ENCODE assay signal across 9 cellular contexts in genomic region chr3:69385033-69385722, GRCh38. TPM values are rescaled to one million over a fixed set of nuclear protein-coding genes. Genes with fewer than 3 reads are reported as not detected.
DNase-seq lines count a peak whose midpoint lies in the region; ATAC-seq and TF ChIP-seq lines count a peak whose summit lies in the region.
"Had no signal": no experiment of that assay in that cellular context is flagged by ENCODE, and none has a peak within 500 bp of the region (broad histone marks: within the 10 kb centered on the region; RNA-seq: fewer than 3 reads in every experiment).

No MANE protein-coding gene starts in this region.

- intact Hi-C loops in left cardiac atrium (cut with DNase I) (no loop called here), psoas muscle (cut with DNase I) (no loop called here)

- H3K4me3 ChIP-seq in psoas muscle, result peak overlapping the region; percentile 71

- H3K36me3 ChIP-seq in psoas muscle (ENCODE audit: insufficient read depth in 1 of 2, low read depth in 1 of 2), result no peaks in the 10 kb centered on the region

- peaks cover 6% of the 10 kb centered on the region for H3K4me1 ChIP-seq in psoas muscle

- no peaks in the 10 kb centered on the region for H3K9me3 ChIP-seq in psoas muscle

- peak overlapping the region; percentile 51; the same call in 1 of the 2 replicates for H3K27ac ChIP-seq in VCaP
- no peak overlapping the region for H3K27ac ChIP-seq in psoas muscle

- 40 to 45% (median 41%) methylated on average over 11 of the region's 11 CpGs for WGBS in psoas muscle, 3 donors

- no peak for TF ChIP-seq CTCF in GM13977 (IDR thresholded peaks at IDR 0.05; ENCODE audit: extremely low read depth, insufficient read depth, missing control alignments)
- TF ChIP-seq CTCF in VCaP (conservative IDR thresholded peaks at IDR 0.05), result no peak
- TF ChIP-seq CTCF in psoas muscle (IDR thresholded peaks at IDR 0.05), result no peak

- ATAC-seq in left cardiac atrium, result peak; percentile 21 to 40
- ATAC-seq in psoas muscle, result peak in 1 of 4 donors; percentile 23
- no peak for ATAC-seq in HG03439 (IDR thresholded peaks at IDR 0.05; ENCODE audit: unreplicated experiment)
- no peak for ATAC-seq in HG02981 (IDR thresholded peaks at IDR 0.05; ENCODE audit: unreplicated experiment)

- peak; percentile 22 for DNase-seq in GM13977 (ENCODE audit: low spot score)
- DNase-seq in left cardiac atrium, result no peak
- no peak for DNase-seq in psoas muscle
- DNase-seq in RKO (ENCODE audit: low spot score), result no peak
- DNase-seq in NCI-H128 (lab: John Stamatoyannopoulos, UW; ENCODE audit: unreplicated experiment), result no peak
- DNase-seq: effector CD4-positive, alpha-beta T cell had no signal

- in situ Hi-C loops in GM13977 (cut with MboI; ENCODE audit: low pct_unique_long_range_greater_than_20kb, low sequenced_read_pairs, unreplicated experiment), result no loop called here

- peaks cover 0 to 5% (median 0%) of the 10 kb centered on the region in 3 donors for H3K27me3 ChIP-seq in psoas muscle (ENCODE audit: insufficient read depth in 3 of 3, low read length in 2 of 3)

RNA-seq across cellular contexts. Expression of gene FRMD4B, which starts 0.7 kb away (rescaled TPM):
- total RNA-seq in left cardiac atrium (10 to 100 TPM; 36.7 to 38.1 TPM), psoas muscle (1 to 10 TPM; 2.6 to 4.0 (median 2.9) TPM)
- 1 to 10 TPM; 1.1 to 3.0 (median 1.5) TPM for polyA plus RNA-seq in psoas muscle

Comparison
In these comparisons a context has a peak if more than half of its experiments do, and no peak if none do; other contexts are left out.
1. ATAC-seq: peak in left cardiac atrium (2 of 2); none in HG03439 (single experiment) and HG02981 (single experiment).
2. RNA of gene FRMD4B, which starts 0.7 kb away (total RNA-seq): 36.7 to 38.1 TPM in left cardiac atrium; 2.6 to 4.0 TPM in psoas muscle; every median in the first group is over 4 times any median in the second.